ENCODE assay signal across 1 cellular context in genomic region chr9:114969269-114969668, GRCh38.
TF ChIP-seq lines count a peak whose summit lies in the region.

No MANE protein-coding gene starts in this region.

TF ChIP-seq in H1, 55 proteins besides CTCF, POLR2A, EP300 and RAD21:
- TF ChIP-seq SIX5 (IDR thresholded peaks at IDR 0.05; ENCODE audit: low read depth, low read length) (peak; percentile 65), TEAD4 (IDR thresholded peaks at IDR 0.05; ENCODE audit: low read depth, low read length) (no peak), GTF2F1 (IDR thresholded peaks at IDR 0.05; ENCODE audit: borderline replicate concordance, low read depth, low read length) (no peak), POU5F1 (IDR thresholded peaks at IDR 0.05; ENCODE audit: low read depth, low read length) (no peak)
